ENCODE assay signal across 30 cellular contexts in genomic region chr14:79641371-79641770, GRCh38.
DNase-seq lines count a peak whose midpoint lies in the region.
"Had no signal": no experiment of that assay in that cellular context is flagged by ENCODE, and none has a peak within 500 bp of the region (broad histone marks: within the 10 kb centered on the region; RNA-seq: fewer than 3 reads in every experiment).

No MANE protein-coding gene starts in this region.

- no peaks in the 10 kb centered on the region for H3K36me3 Mint-ChIP-seq in activated naive CD4-positive, alpha-beta T cell treated with anti-CD3 and anti-CD28 coated beads for 36 hours (ENCODE audit: low read depth)
- H3K36me3 Mint-ChIP-seq: CD14-positive monocyte; CD4-positive, alpha-beta memory T cell; CD4-positive, CD25-positive, alpha-beta regulatory T cell; CD8-positive, alpha-beta memory T cell; CD8-positive, alpha-beta T cell had no signal

- no peaks in the 10 kb centered on the region for H3K9me3 Mint-ChIP-seq in activated naive CD4-positive, alpha-beta T cell treated with anti-CD3 and anti-CD28 coated beads for 36 hours
- H3K9me3 Mint-ChIP-seq: CD8-positive, alpha-beta T cell had no signal

- H3K27me3 ChIP-seq in skeletal muscle tissue (ENCODE audit: control insufficient read depth in 3 of 3, insufficient read depth in 3 of 3, low read length in 3 of 3): no peaks in the 10 kb centered on the region
- H3K27me3 ChIP-seq: BE2C; BLaER1; BLaER1 treated with 17β-estradiol and CSF1 and Interleukin-3, amounts not matched to agents 10 nM and 100 nM had no signal

- no peaks in the 10 kb centered on the region for H3K36me3 ChIP-seq in skeletal muscle tissue (ENCODE audit: control insufficient read depth in 3 of 3, insufficient read depth in 3 of 3, low read length in 3 of 3)
- H3K36me3 ChIP-seq: BE2C; BLaER1; BLaER1 treated with 17β-estradiol and CSF1 and Interleukin-3, amounts not matched to agents 10 nM and 100 nM had no signal

- no peaks in the 10 kb centered on the region for H3K9me3 ChIP-seq in skeletal muscle tissue (ENCODE audit: control insufficient read depth in 3 of 3, low read length in 3 of 3)
- H3K9me3 ChIP-seq: A549; BE2C; BLaER1; BLaER1 treated with 17β-estradiol and CSF1 and Interleukin-3, amounts not matched to agents 10 nM and 100 nM; Caco-2 had no signal

- H3K9ac ChIP-seq in skeletal muscle tissue (ENCODE audit: low read depth in 1 of 3, low read length in 3 of 3): no peak overlapping the region
- H3K9ac ChIP-seq: BLaER1; BLaER1 treated with 17β-estradiol and CSF1 and Interleukin-3, amounts not matched to agents 10 nM and 100 nM had no signal

- H3K27me3 Mint-ChIP-seq in activated naive CD4-positive, alpha-beta T cell treated with anti-CD3 and anti-CD28 coated beads for 36 hours (ENCODE audit: low read depth): no peaks in the 10 kb centered on the region
- H3K27me3 Mint-ChIP-seq: B cell; CD4-positive, alpha-beta memory T cell; CD4-positive, alpha-beta T cell; CD8-positive, alpha-beta memory T cell had no signal

- H3K4me1 Mint-ChIP-seq in activated naive CD4-positive, alpha-beta T cell treated with anti-CD3 and anti-CD28 coated beads for 36 hours (ENCODE audit: low read depth): no peaks in the 10 kb centered on the region
- H3K4me1 Mint-ChIP-seq: B cell; CD14-positive monocyte; CD4-positive, alpha-beta memory T cell; CD4-positive, CD25-positive, alpha-beta regulatory T cell; CD8-positive, alpha-beta memory T cell had no signal

- CTCF ChIA-PET in activated naive CD4-positive, alpha-beta T cell treated with anti-CD3 and anti-CD28 coated beads for 36 hours (lab: Charles Lee): no interaction called here

- peaks cover 6 to 10% (median 9%) of the 10 kb centered on the region in 3 donors for H3K4me1 ChIP-seq in skeletal muscle tissue (ENCODE audit: control insufficient read depth in 3 of 3, insufficient read depth in 3 of 3, low read length in 3 of 3)
- H3K4me1 ChIP-seq: A549, BE2C, Caco-2 had no signal

- H3K27ac Mint-ChIP-seq in activated naive CD4-positive, alpha-beta T cell treated with anti-CD3 and anti-CD28 coated beads for 36 hours: no peak overlapping the region
- H3K27ac Mint-ChIP-seq: B cell; CD14-positive monocyte; CD4-positive, alpha-beta memory T cell; CD4-positive, alpha-beta T cell; CD4-positive, CD25-positive, alpha-beta regulatory T cell; CD8-positive, alpha-beta memory T cell; CD8-positive, alpha-beta T cell had no signal

- no peak overlapping the region for H3K4me3 ChIP-seq in skeletal muscle tissue (ENCODE audit: low read length in 3 of 3)
- H3K4me3 ChIP-seq: A549; BLaER1; BLaER1 treated with 17β-estradiol and CSF1 and Interleukin-3, amounts not matched to agents 10 nM and 100 nM had no signal

- peak overlapping the region; percentile 25 for H3K27ac ChIP-seq in skeletal muscle tissue (ENCODE audit: low read depth, low read length)
- H3K27ac ChIP-seq: 22Rv1; A549; BLaER1; BLaER1 treated with 17β-estradiol and CSF1 and Interleukin-3, amounts not matched to agents 10 nM and 100 nM; C4-2B had no signal

- DNase-seq in cerebellar nuclear complex (lab: John Stamatoyannopoulos, UW) (peak; percentile 80 to 88), cerebellum (ENCODE audit: low spot score) (peak; percentile 65), inferior parietal cortex (ENCODE audit: extremely low spot score) (no peak), NOMO-1 treated with DMSO at 0.1 percent for 48 hours (lab: John Stamatoyannopoulos, UW; ENCODE audit: unreplicated experiment) (no peak)
- DNase-seq in activated naive CD4-positive, alpha-beta T cell treated with anti-CD3 and anti-CD28 coated beads for 36 hours: no peak
- DNase-seq: 8988T; ACHN; AML-193; BE2C; Caco-2; Calu3; CD4-positive, alpha-beta memory T cell; CD4-positive, alpha-beta T cell; CD4-positive, CD25-positive, alpha-beta regulatory T cell; CD8-positive, alpha-beta memory T cell; CD8-positive, alpha-beta T cell; COR-L47; DMS 273 treated with DMSO at 0.1 percent for 48 hours; DMS153; DMS53; DND-41; EL had no signal

- no peak overlapping the region for H3K4me3 Mint-ChIP-seq in activated naive CD4-positive, alpha-beta T cell treated with anti-CD3 and anti-CD28 coated beads for 36 hours
- H3K4me3 Mint-ChIP-seq: B cell; CD14-positive monocyte; CD4-positive, alpha-beta memory T cell; CD4-positive, alpha-beta T cell; CD4-positive, CD25-positive, alpha-beta regulatory T cell; CD8-positive, alpha-beta memory T cell; CD8-positive, alpha-beta T cell had no signal

- intact Hi-C loops in activated naive CD4-positive, alpha-beta T cell treated with anti-CD3 and anti-CD28 coated beads for 36 hours (cut with micrococcal nuclease): no loop called here

Comparison
In these comparisons a context has a peak if more than half of its experiments do, and no peak if none do; other contexts are left out.
1. DNase-seq: peak in cerebellar nuclear complex (2 of 2) and cerebellum (single experiment); none in inferior parietal cortex (single experiment), NOMO-1 treated with DMSO at 0.1 percent for 48 hours (single experiment) and activated naive CD4-positive, alpha-beta T cell treated with anti-CD3 and anti-CD28 coated beads for 36 hours (single experiment).